1 cellular context compared by ENCODE assay signal in the genomic region with DNA sequence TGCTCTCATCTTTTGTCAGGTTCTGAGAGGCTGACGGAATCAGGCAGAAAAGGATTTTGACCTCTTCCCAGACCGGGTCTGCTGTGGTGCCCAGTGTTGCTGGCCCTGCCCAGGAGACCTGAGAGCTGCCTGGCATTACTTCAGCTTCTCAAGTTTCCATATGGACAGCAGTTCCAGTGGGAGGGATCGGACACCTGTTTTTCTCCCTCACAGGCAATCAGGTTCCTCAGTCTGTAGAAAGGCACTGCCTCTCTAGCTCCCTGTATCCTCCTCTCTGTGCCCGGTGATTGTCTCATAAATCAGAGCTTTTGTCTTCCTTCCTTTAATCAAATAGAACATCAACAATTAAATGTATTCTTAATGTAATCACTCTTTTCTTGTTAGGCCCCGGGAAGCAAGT.
TF ChIP-seq lines count a peak whose summit lies in the region.

No MANE protein-coding gene starts in this region.

TF ChIP-seq in GM23338, 12 proteins besides CTCF, POLR2A, EP300 and RAD21 (continued from another document):
- TF ChIP-seq, protein P1, sequence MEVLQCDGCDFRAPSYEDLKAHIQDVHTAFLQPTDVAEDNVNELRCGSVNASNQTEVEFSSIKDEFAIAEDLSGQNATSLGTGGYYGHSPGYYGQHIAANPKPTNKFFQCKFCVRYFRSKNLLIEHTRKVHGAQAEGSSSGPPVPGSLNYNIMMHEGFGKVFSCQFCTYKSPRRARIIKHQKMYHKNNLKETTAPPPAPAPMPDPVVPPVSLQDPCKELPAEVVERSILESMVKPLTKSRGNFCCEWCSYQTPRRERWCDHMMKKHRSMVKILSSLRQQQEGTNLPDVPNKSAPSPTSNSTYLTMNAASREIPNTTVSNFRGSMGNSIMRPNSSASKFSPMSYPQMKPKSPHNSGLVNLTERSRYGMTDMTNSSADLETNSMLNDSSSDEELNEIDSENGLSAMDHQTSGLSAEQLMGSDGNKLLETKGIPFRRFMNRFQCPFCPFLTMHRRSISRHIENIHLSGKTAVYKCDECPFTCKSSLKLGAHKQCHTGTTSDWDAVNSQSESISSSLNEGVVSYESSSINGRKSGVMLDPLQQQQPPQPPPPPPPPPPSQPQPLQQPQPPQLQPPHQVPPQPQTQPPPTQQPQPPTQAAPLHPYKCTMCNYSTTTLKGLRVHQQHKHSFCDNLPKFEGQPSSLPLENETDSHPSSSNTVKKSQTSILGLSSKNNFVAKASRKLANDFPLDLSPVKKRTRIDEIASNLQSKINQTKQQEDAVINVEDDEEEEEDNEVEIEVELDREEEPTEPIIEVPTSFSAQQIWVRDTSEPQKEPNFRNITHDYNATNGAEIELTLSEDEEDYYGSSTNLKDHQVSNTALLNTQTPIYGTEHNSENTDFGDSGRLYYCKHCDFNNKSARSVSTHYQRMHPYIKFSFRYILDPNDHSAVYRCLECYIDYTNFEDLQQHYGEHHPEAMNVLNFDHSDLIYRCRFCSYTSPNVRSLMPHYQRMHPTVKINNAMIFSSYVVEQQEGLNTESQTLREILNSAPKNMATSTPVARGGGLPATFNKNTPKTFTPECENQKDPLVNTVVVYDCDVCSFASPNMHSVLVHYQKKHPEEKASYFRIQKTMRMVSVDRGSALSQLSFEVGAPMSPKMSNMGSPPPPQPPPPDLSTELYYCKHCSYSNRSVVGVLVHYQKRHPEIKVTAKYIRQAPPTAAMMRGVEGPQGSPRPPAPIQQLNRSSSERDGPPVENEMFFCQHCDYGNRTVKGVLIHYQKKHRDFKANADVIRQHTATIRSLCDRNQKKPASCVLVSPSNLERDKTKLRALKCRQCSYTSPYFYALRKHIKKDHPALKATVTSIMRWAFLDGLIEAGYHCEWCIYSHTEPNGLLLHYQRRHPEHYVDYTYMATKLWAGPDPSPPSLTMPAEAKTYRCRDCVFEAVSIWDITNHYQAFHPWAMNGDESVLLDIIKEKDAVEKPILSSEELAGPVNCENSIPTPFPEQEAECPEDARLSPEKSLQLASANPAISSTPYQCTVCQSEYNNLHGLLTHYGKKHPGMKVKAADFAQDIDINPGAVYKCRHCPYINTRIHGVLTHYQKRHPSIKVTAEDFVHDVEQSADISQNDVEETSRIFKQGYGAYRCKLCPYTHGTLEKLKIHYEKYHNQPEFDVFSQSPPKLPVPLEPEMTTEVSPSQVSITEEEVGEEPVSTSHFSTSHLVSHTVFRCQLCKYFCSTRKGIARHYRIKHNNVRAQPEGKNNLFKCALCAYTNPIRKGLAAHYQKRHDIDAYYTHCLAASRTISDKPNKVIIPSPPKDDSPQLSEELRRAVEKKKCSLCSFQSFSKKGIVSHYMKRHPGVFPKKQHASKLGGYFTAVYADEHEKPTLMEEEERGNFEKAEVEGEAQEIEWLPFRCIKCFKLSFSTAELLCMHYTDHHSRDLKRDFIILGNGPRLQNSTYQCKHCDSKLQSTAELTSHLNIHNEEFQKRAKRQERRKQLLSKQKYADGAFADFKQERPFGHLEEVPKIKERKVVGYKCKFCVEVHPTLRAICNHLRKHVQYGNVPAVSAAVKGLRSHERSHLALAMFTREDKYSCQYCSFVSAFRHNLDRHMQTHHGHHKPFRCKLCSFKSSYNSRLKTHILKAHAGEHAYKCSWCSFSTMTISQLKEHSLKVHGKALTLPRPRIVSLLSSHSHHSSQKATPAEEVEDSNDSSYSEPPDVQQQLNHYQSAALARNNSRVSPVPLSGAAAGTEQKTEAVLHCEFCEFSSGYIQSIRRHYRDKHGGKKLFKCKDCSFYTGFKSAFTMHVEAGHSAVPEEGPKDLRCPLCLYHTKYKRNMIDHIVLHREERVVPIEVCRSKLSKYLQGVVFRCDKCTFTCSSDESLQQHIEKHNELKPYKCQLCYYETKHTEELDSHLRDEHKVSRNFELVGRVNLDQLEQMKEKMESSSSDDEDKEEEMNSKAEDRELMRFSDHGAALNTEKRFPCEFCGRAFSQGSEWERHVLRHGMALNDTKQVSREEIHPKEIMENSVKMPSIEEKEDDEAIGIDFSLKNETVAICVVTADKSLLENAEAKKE (CRISPR knock-in tag; IDR thresholded peaks at IDR 0.05), result no peak
- TF ChIP-seq POLR2AphosphoS5 (IDR thresholded peaks at IDR 0.05; ENCODE audit: low read depth), result no peak
- no peak for TF ChIP-seq STAT1 (IDR thresholded peaks at IDR 0.05; ENCODE audit: unreplicated experiment)
